Comparison of ENCODE assay signal across 15 cellular contexts in the genomic region with DNA sequence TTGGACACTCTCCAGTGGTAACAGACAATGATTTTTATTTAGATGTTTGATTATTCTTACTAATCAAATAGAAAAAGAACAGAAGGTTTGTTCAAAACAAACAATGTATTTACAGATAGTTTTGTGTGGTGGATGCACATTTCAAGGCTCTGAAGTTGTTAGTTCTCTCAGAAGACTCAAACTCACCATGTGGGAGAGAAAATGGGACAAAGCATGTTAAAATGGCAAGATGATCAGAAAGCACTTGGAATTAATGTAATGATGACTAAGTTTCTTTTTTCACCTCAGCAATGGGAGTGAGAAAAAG.
DNase-seq lines count a peak whose midpoint lies in the region; ATAC-seq and TF ChIP-seq lines count a peak whose summit lies in the region.
"Had no signal": no experiment of that assay in that cellular context is flagged by ENCODE, and none has a peak within 500 bp of the region (broad histone marks: within the 10 kb centered on the region; RNA-seq: fewer than 3 reads in every experiment).

No MANE protein-coding gene starts in this region.

- H3K36me3 ChIP-seq in MM.1S (replicated peaks; ENCODE audit: insufficient read depth, low read length) (no peaks in the 10 kb centered on the region), colonic mucosa (no peaks in the 10 kb centered on the region)
- H3K36me3 ChIP-seq in naive thymus-derived CD4-positive, alpha-beta T cell (ENCODE audit: control insufficient read depth in 2 of 3, insufficient read depth in 3 of 3, low read length in 3 of 3): no peaks in the 10 kb centered on the region
- H3K36me3 ChIP-seq: left lung, tibial artery had no signal

- no peaks in the 10 kb centered on the region for H4K20me1 ChIP-seq in MM.1S (ENCODE audit: insufficient read depth, low read length)

- H3K4me1 ChIP-seq in MM.1S (ENCODE audit: low read length): peaks cover 35% of the 10 kb centered on the region
- peaks cover 15% of the 10 kb centered on the region for H3K4me1 ChIP-seq in colonic mucosa
- peaks cover 0 to 32% of the 10 kb centered on the region in 2 donors for H3K4me1 ChIP-seq in naive thymus-derived CD4-positive, alpha-beta T cell (ENCODE audit: control insufficient read depth in 2 of 2, insufficient read depth in 2 of 2, low read length in 2 of 2)

- CTCF ChIA-PET in naive thymus-derived CD4-positive, alpha-beta T cell (lab: Charles Lee): interaction anchor here (0.6 kb wide), 1 partner anchor 26 kb away, joined by 3 read pairs; no protein-coding TSS in a partner anchor

- H3K9ac ChIP-seq in MM.1S (ENCODE audit: low read length) (peak overlapping the region; percentile 60), colonic mucosa (ENCODE audit: low read depth in 2 of 2, low read length in 2 of 2) (no peak overlapping the region)

- no peak overlapping the region for H3K4me3 ChIP-seq in MM.1S (ENCODE audit: low read length)
- no peak overlapping the region for H3K4me3 ChIP-seq in colonic mucosa
- H3K4me3 ChIP-seq in naive thymus-derived CD4-positive, alpha-beta T cell (ENCODE audit: low read length): no peak overlapping the region
- H3K4me3 ChIP-seq: GM12878, left lung, tibial artery had no signal

- H3K4me2 ChIP-seq in MM.1S (ENCODE audit: low read depth, low read length): peak overlapping the region; percentile 76

- H3K27me3 ChIP-seq in MM.1S (replicated peaks; ENCODE audit: insufficient read depth, low read length) (no peaks in the 10 kb centered on the region), colonic mucosa (no peaks in the 10 kb centered on the region)
- no peaks in the 10 kb centered on the region for H3K27me3 ChIP-seq in naive thymus-derived CD4-positive, alpha-beta T cell (ENCODE audit: control insufficient read depth in 2 of 2, insufficient read depth in 2 of 2, low read length in 2 of 2)
- H3K27me3 ChIP-seq: left lung, tibial artery had no signal

- no peaks in the 10 kb centered on the region for H3K9me3 ChIP-seq in MM.1S (replicated peaks; ENCODE audit: insufficient read depth, low read length)
- no peaks in the 10 kb centered on the region for H3K9me3 ChIP-seq in colonic mucosa
- no peaks in the 10 kb centered on the region for H3K9me3 ChIP-seq in naive thymus-derived CD4-positive, alpha-beta T cell (ENCODE audit: control insufficient read depth in 2 of 3, low read length in 3 of 3)
- H3K9me3 ChIP-seq: left lung, tibial artery had no signal

- H3K9me3 Mint-ChIP-seq in naive thymus-derived CD4-positive, alpha-beta T cell: peaks cover 0 to 3% (median 0%) of the 10 kb centered on the region in 11 donors

- no peaks in the 10 kb centered on the region for H3K36me3 Mint-ChIP-seq in naive thymus-derived CD4-positive, alpha-beta T cell
- H3K36me3 Mint-ChIP-seq: CD4-positive, alpha-beta memory T cell had no signal

- no peaks in the 10 kb centered on the region for H3K27me3 Mint-ChIP-seq in naive thymus-derived CD4-positive, alpha-beta T cell
- H3K27me3 Mint-ChIP-seq: activated naive CD8-positive, alpha-beta T cell treated with anti-CD3 and anti-CD28 coated beads, Interleukin-2, amount 50 U/mL, for 24 hours had no signal

- DNase-seq in MM.1S (no peak), colonic mucosa (no peak), cerebellar cortex (ENCODE audit: low spot score) (no peak)
- no peak for DNase-seq in naive thymus-derived CD4-positive, alpha-beta T cell
- no peak for DNase-seq in activated T-cell treated with anti-CD3 and anti-CD28 coated beads, Interleukin-2, amount 50 U/mL, for 48 hours
- DNase-seq: activated CD4-positive, alpha-beta T cell treated with anti-CD3 and anti-CD28 coated beads, Interleukin-2, amount 50 U/mL, for 4 hours; activated naive CD8-positive, alpha-beta T cell treated with anti-CD3 and anti-CD28 coated beads, Interleukin-2, amount 50 U/mL, for 24 hours; activated T-cell treated with anti-CD3 and anti-CD28 coated beads, Interleukin-2, amount 50 U/mL, for 72 hours; EL; left lung; tibial artery had no signal

- H2AFZ ChIP-seq in MM.1S (ENCODE audit: low read length): peak overlapping the region; percentile 37

- H3K27ac ChIP-seq in MM.1S (ENCODE audit: low read length) (peak overlapping the region; percentile 71), colonic mucosa (peak overlapping the region; percentile 41), temporal lobe (ENCODE audit: low read depth, low read length) (peak overlapping the region; percentile 89)
- no peak overlapping the region for H3K27ac ChIP-seq in naive thymus-derived CD4-positive, alpha-beta T cell (ENCODE audit: low read depth, low read length)

- no peak for ATAC-seq in naive thymus-derived CD4-positive, alpha-beta T cell
- no peak for ATAC-seq in HG03521 (IDR thresholded peaks at IDR 0.05; ENCODE audit: unreplicated experiment)
- ATAC-seq: activated naive CD8-positive, alpha-beta T cell treated with anti-CD3 and anti-CD28 coated beads, Interleukin-2, amount 50 U/mL, for 24 hours; activated T-cell treated with anti-CD3 and anti-CD28 coated beads, Interleukin-2, amount 50 U/mL, for 72 hours; GM12878 had no signal

- H3K9me2 ChIP-seq in MM.1S (replicated peaks; ENCODE audit: insufficient read depth, low read length): no peaks in the 10 kb centered on the region

- peak overlapping the region; percentile 14 to 95 (median 85) for H3K27ac Mint-ChIP-seq in naive thymus-derived CD4-positive, alpha-beta T cell
- H3K27ac Mint-ChIP-seq: activated naive CD8-positive, alpha-beta T cell treated with anti-CD3 and anti-CD28 coated beads, Interleukin-2, amount 50 U/mL, for 24 hours; activated T-cell treated with anti-CD3 and anti-CD28 coated beads, Interleukin-2, amount 50 U/mL, for 72 hours had no signal

- H3F3A ChIP-seq in MM.1S (ENCODE audit: insufficient read depth, low read length): peaks cover 11% of the 10 kb centered on the region

- POLR2A ChIA-PET in naive thymus-derived CD4-positive, alpha-beta T cell (lab: Charles Lee): no interaction called here

- peak overlapping the region in 7 of 10 donors; percentile 10 to 79 (median 73) for H3K4me3 Mint-ChIP-seq in naive thymus-derived CD4-positive, alpha-beta T cell
- H3K4me3 Mint-ChIP-seq: activated naive CD8-positive, alpha-beta T cell treated with anti-CD3 and anti-CD28 coated beads, Interleukin-2, amount 50 U/mL, for 24 hours; activated T-cell treated with anti-CD3 and anti-CD28 coated beads, Interleukin-2, amount 50 U/mL, for 72 hours had no signal

- peaks cover 16 to 62% (median 48%) of the 10 kb centered on the region in 7 donors for H3K4me1 Mint-ChIP-seq in naive thymus-derived CD4-positive, alpha-beta T cell

- H3K79me2 ChIP-seq in MM.1S (ENCODE audit: low read length): no peaks in the 10 kb centered on the region

- TF ChIP-seq CTCF in MM.1S (IDR thresholded peaks at IDR 0.05; ENCODE audit: low read length) (no peak), colonic mucosa (IDR thresholded peaks at IDR 0.05) (no peak)

- intact Hi-C loops in colonic mucosa (cut with DNase I): no loop called here
- intact Hi-C loops in naive thymus-derived CD4-positive, alpha-beta T cell (cut with micrococcal nuclease): loop anchor here (1.0 to 5.0 kb wide), 3 partner anchors 25 to 888 kb away; partner anchors contain the start of gene TBL1XR1 (in 1 of the 2)
